In the genomic region with DNA sequence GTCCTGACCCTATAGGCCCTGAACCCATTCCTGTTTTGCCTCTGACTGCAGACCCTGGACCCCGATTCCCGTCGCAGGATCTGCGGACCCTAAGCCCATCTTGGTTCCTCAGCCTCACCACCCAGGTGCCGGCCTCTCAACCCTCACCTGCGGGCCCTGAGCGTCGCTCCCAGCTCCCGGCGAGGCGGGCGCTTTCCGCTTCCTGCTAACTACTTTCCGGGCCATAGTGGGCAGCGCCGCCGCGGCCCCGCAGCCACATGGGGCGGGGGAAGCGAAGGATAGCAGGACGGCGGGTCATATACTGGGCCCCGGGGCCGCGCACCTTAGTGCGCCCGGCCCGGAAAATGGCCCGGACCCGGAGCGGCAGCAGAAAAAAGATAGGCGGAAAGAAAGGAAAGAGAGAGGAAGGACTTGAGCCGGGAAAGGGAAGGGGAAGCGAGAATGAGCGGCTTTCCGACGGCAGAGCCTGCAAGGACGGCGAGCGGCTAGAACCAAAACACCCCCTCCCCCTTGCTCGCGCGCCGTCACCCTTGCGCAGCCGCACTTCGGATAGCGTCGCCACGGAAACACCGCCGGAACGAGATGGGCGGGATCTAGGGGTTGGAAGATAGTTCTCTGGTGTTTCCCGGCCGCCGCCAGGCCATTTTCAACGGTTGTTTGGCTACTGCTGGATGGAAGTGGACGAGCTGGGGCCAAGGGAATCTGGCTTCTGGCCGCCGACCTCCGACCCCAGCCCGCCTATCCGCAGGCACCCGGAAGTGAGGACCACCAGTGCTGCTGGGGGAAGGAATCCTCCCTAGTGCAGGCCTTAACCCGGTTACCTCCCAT, we compare ENCODE assay signal across 1 cellular context.
TF ChIP-seq lines count a peak whose summit lies in the region.

A gene (minus strand): TSS at position 492 of the 828 bp plus-strand sequence. CDS start 267 bp downstream, at position 225.

TF ChIP-seq in K562, 482 proteins besides CTCF, POLR2A, EP300 and RAD21 (continued from another document and continues in another):
- TF ChIP-seq, protein P1, sequence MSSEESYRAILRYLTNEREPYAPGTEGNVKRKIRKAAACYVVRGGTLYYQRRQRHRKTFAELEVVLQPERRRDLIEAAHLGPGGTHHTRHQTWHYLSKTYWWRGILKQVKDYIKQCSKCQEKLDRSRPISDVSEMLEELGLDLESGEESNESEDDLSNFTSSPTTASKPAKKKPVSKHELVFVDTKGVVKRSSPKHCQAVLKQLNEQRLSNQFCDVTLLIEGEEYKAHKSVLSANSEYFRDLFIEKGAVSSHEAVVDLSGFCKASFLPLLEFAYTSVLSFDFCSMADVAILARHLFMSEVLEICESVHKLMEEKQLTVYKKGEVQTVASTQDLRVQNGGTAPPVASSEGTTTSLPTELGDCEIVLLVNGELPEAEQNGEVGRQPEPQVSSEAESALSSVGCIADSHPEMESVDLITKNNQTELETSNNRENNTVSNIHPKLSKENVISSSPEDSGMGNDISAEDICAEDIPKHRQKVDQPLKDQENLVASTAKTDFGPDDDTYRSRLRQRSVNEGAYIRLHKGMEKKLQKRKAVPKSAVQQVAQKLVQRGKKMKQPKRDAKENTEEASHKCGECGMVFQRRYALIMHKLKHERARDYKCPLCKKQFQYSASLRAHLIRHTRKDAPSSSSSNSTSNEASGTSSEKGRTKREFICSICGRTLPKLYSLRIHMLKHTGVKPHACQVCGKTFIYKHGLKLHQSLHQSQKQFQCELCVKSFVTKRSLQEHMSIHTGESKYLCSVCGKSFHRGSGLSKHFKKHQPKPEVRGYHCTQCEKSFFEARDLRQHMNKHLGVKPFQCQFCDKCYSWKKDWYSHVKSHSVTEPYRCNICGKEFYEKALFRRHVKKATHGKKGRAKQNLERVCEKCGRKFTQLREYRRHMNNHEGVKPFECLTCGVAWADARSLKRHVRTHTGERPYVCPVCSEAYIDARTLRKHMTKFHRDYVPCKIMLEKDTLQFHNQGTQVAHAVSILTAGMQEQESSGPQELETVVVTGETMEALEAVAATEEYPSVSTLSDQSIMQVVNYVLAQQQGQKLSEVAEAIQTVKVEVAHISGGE (CRISPR knock-in tag; IDR thresholded peaks at IDR 0.05): peak in 1 of 3 experiments; percentile 67; a peak in 2 of 6 replicates
- TF ChIP-seq TEAD2 (tag; IDR thresholded peaks at IDR 0.05) (no peak), PHF8 (IDR thresholded peaks at IDR 0.05; ENCODE audit: borderline replicate concordance, low read length) (peak; percentile 55; the same call in 1 of the 2 replicates), POU5F1 (IDR thresholded peaks at IDR 0.05; ENCODE audit: borderline replicate concordance, low read depth, low read length, partially characterized antibody) (peak; percentile 75), TAF7 (tag; IDR thresholded peaks at IDR 0.05) (0 out of 2 replicates have a peak, but pooled peaks have one; percentile 33), ZC3H11A (IDR thresholded peaks at IDR 0.05; ENCODE audit: low read depth, low read length) (no peak), FOXM1 (IDR thresholded peaks at IDR 0.05; ENCODE audit: low read depth) (no peak), FOXM1 (CRISPR knock-in tag; IDR thresholded peaks at IDR 0.05; ENCODE audit: low read depth) (no peak), KLF6 (CRISPR knock-in tag; IDR thresholded peaks at IDR 0.05; ENCODE audit: borderline replicate concordance) (no peak), GTF2F1 (IDR thresholded peaks at IDR 0.05; ENCODE audit: low read depth, low read length) (0 out of 2 replicates have a peak, but pooled peaks have one; percentile 51), OTX1 (CRISPR knock-in tag; IDR thresholded peaks at IDR 0.05) (no peak), FOS (IDR thresholded peaks at IDR 0.05; ENCODE audit: extremely low read depth, insufficient read length) (no peak), NR2C2 (CRISPR knock-in tag; IDR thresholded peaks at IDR 0.05) (no peak), NR2C2 (tag; IDR thresholded peaks at IDR 0.05) (peak; percentile 72), ELF1 (tag; IDR thresholded peaks at IDR 0.05) (peak; percentile 70), KDM5B (IDR thresholded peaks at IDR 0.05; ENCODE audit: insufficient replicate concordance, low read depth, low read length) (peak; percentile 53), ZNF561 (CRISPR knock-in tag; conservative IDR thresholded peaks at IDR 0.05) (no peak), ARID1B (IDR thresholded peaks at IDR 0.05) (peak; percentile 50; the same call in 1 of the 2 replicates), SAFB (IDR thresholded peaks at IDR 0.05; ENCODE audit: borderline replicate concordance, low read depth, low read length) (no peak), CSDE1 (IDR thresholded peaks at IDR 0.05) (peak in 1 of 2 experiments; percentile 33; a peak in 1 of 4 replicates), EHMT2 (IDR thresholded peaks at IDR 0.05) (no peak), FOSL1 (tag; conservative IDR thresholded peaks at IDR 0.05) (no peak), BRD9 (IDR thresholded peaks at IDR 0.05; ENCODE audit: low read depth, partially characterized antibody) (peak; percentile 76), CCNT2 (IDR thresholded peaks at IDR 0.05; ENCODE audit: borderline replicate concordance, extremely low read depth, insufficient read length, low read depth, low read length) (peak; percentile 20), BMI1 (IDR thresholded peaks at IDR 0.05; ENCODE audit: low read length) (no peak), ZNF668 (CRISPR knock-in tag; IDR thresholded peaks at IDR 0.05) (no peak), KDM1A (IDR thresholded peaks at IDR 0.05) (peak in 1 of 2 experiments; percentile 17; a peak in 1 of 4 replicates), SMAD4 (CRISPR knock-in tag; conservative IDR thresholded peaks at IDR 0.05) (0 out of 2 replicates have a peak, but pooled peaks have one; percentile 31), SIN3B (IDR thresholded peaks at IDR 0.05; ENCODE audit: low read depth) (peak; percentile 38; the same call in 1 of the 2 replicates), RBM39 (optimal IDR thresholded peaks at IDR 0.05; ENCODE audit: low read depth, low read length) (no peak), HCFC1 (IDR thresholded peaks at IDR 0.05; ENCODE audit: low read depth, low read length) (peak; percentile 36), RFX1 (IDR thresholded peaks at IDR 0.05) (peak; percentile 94)
- TF ChIP-seq, protein P2, sequence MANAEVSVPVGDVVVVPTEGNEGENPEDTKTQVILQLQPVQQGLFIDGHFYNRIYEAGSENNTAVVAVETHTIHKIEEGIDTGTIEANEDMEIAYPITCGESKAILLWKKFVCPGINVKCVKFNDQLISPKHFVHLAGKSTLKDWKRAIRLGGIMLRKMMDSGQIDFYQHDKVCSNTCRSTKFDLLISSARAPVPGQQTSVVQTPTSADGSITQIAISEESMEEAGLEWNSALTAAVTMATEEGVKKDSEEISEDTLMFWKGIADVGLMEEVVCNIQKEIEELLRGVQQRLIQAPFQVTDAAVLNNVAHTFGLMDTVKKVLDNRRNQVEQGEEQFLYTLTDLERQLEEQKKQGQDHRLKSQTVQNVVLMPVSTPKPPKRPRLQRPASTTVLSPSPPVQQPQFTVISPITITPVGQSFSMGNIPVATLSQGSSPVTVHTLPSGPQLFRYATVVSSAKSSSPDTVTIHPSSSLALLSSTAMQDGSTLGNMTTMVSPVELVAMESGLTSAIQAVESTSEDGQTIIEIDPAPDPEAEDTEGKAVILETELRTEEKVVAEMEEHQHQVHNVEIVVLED (CRISPR knock-in tag; IDR thresholded peaks at IDR 0.05): 0 out of 2 replicates have a peak, but pooled peaks have one; percentile 12
- TF ChIP-seq, protein P3, sequence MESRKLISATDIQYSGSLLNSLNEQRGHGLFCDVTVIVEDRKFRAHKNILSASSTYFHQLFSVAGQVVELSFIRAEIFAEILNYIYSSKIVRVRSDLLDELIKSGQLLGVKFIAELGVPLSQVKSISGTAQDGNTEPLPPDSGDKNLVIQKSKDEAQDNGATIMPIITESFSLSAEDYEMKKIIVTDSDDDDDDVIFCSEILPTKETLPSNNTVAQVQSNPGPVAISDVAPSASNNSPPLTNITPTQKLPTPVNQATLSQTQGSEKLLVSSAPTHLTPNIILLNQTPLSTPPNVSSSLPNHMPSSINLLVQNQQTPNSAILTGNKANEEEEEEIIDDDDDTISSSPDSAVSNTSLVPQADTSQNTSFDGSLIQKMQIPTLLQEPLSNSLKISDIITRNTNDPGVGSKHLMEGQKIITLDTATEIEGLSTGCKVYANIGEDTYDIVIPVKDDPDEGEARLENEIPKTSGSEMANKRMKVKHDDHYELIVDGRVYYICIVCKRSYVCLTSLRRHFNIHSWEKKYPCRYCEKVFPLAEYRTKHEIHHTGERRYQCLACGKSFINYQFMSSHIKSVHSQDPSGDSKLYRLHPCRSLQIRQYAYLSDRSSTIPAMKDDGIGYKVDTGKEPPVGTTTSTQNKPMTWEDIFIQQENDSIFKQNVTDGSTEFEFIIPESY (CRISPR knock-in tag; IDR thresholded peaks at IDR 0.05): no peak
- TF ChIP-seq, protein P4, sequence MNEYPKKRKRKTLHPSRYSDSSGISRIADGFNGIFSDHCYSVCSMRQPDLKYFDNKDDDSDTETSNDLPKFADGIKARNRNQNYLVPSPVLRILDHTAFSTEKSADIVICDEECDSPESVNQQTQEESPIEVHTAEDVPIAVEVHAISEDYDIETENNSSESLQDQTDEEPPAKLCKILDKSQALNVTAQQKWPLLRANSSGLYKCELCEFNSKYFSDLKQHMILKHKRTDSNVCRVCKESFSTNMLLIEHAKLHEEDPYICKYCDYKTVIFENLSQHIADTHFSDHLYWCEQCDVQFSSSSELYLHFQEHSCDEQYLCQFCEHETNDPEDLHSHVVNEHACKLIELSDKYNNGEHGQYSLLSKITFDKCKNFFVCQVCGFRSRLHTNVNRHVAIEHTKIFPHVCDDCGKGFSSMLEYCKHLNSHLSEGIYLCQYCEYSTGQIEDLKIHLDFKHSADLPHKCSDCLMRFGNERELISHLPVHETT (CRISPR knock-in tag; conservative IDR thresholded peaks at IDR 0.05 in 1 of 2, IDR thresholded peaks at IDR 0.05 in 1 of 2): peak in 1 of 2 experiments; percentile 33; a peak in 1 of 4 replicates
- TF ChIP-seq, protein P5, sequence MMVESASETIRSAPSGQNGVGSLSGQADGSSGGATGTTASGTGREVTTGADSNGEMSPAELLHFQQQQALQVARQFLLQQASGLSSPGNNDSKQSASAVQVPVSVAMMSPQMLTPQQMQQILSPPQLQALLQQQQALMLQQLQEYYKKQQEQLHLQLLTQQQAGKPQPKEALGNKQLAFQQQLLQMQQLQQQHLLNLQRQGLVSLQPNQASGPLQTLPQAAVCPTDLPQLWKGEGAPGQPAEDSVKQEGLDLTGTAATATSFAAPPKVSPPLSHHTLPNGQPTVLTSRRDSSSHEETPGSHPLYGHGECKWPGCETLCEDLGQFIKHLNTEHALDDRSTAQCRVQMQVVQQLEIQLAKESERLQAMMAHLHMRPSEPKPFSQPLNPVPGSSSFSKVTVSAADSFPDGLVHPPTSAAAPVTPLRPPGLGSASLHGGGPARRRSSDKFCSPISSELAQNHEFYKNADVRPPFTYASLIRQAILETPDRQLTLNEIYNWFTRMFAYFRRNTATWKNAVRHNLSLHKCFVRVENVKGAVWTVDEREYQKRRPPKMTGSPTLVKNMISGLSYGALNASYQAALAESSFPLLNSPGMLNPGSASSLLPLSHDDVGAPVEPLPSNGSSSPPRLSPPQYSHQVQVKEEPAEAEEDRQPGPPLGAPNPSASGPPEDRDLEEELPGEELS (CRISPR knock-in tag; IDR thresholded peaks at IDR 0.05; ENCODE audit: borderline replicate concordance): no peak
- TF ChIP-seq, protein P6, sequence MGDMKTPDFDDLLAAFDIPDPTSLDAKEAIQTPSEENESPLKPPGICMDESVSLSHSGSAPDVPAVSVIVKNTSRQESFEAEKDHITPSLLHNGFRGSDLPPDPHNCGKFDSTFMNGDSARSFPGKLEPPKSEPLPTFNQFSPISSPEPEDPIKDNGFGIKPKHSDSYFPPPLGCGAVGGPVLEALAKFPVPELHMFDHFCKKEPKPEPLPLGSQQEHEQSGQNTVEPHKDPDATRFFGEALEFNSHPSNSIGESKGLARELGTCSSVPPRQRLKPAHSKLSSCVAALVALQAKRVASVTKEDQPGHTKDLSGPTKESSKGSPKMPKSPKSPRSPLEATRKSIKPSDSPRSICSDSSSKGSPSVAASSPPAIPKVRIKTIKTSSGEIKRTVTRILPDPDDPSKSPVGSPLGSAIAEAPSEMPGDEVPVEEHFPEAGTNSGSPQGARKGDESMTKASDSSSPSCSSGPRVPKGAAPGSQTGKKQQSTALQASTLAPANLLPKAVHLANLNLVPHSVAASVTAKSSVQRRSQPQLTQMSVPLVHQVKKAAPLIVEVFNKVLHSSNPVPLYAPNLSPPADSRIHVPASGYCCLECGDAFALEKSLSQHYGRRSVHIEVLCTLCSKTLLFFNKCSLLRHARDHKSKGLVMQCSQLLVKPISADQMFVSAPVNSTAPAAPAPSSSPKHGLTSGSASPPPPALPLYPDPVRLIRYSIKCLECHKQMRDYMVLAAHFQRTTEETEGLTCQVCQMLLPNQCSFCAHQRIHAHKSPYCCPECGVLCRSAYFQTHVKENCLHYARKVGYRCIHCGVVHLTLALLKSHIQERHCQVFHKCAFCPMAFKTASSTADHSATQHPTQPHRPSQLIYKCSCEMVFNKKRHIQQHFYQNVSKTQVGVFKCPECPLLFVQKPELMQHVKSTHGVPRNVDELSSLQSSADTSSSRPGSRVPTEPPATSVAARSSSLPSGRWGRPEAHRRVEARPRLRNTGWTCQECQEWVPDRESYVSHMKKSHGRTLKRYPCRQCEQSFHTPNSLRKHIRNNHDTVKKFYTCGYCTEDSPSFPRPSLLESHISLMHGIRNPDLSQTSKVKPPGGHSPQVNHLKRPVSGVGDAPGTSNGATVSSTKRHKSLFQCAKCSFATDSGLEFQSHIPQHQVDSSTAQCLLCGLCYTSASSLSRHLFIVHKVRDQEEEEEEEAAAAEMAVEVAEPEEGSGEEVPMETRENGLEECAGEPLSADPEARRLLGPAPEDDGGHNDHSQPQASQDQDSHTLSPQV (IDR thresholded peaks at IDR 0.05): peak; percentile 34; the same call in 1 of the 2 replicates
- TF ChIP-seq, protein P7, sequence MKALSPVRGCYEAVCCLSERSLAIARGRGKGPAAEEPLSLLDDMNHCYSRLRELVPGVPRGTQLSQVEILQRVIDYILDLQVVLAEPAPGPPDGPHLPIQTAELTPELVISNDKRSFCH (CRISPR knock-in tag; IDR thresholded peaks at IDR 0.05): no peak
- TF ChIP-seq, protein P7 (tag; IDR thresholded peaks at IDR 0.05): 0 out of 2 replicates have a peak, but pooled peaks have one; percentile 39
- TF ChIP-seq, protein P8, sequence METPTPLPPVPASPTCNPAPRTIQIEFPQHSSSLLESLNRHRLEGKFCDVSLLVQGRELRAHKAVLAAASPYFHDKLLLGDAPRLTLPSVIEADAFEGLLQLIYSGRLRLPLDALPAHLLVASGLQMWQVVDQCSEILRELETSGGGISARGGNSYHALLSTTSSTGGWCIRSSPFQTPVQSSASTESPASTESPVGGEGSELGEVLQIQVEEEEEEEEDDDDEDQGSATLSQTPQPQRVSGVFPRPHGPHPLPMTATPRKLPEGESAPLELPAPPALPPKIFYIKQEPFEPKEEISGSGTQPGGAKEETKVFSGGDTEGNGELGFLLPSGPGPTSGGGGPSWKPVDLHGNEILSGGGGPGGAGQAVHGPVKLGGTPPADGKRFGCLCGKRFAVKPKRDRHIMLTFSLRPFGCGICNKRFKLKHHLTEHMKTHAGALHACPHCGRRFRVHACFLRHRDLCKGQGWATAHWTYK (CRISPR knock-in tag; IDR thresholded peaks at IDR 0.05): no peak
- TF ChIP-seq, protein P9, sequence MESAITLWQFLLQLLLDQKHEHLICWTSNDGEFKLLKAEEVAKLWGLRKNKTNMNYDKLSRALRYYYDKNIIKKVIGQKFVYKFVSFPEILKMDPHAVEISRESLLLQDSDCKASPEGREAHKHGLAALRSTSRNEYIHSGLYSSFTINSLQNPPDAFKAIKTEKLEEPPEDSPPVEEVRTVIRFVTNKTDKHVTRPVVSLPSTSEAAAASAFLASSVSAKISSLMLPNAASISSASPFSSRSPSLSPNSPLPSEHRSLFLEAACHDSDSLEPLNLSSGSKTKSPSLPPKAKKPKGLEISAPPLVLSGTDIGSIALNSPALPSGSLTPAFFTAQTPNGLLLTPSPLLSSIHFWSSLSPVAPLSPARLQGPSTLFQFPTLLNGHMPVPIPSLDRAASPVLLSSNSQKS (CRISPR knock-in tag; IDR thresholded peaks at IDR 0.05): no peak
